13 cellular contexts compared by ENCODE assay signal in genomic region chr1:223715710-223716103, GRCh38. TPM values are rescaled to one million over a fixed set of nuclear protein-coding genes. Genes with fewer than 3 reads are reported as not detected.
DNase-seq lines count a peak whose midpoint lies in the region; ATAC-seq and TF ChIP-seq lines count a peak whose summit lies in the region.
"Had no signal": no experiment of that assay in that cellular context is flagged by ENCODE, and none has a peak within 500 bp of the region (broad histone marks: within the 10 kb centered on the region; RNA-seq: fewer than 3 reads in every experiment).

No MANE protein-coding gene starts in this region.

- peak overlapping the region; percentile 55 for H3K4me3 ChIP-seq in CD8-positive, alpha-beta memory T cell (ENCODE audit: low read length)
- peak overlapping the region; percentile 92 for H3K4me3 ChIP-seq in retinal pigment epithelial cell (ENCODE audit: low read length)

- no peaks in the 10 kb centered on the region for H3K9me3 ChIP-seq in CD8-positive, alpha-beta memory T cell (ENCODE audit: low read length)
- no peaks in the 10 kb centered on the region for H3K9me3 ChIP-seq in T-helper 17 cell (ENCODE audit: control insufficient read depth, low read length, poor library complexity, severe bottlenecking)

- in situ Hi-C loops in GM13977 (cut with MboI; ENCODE audit: low pct_unique_long_range_greater_than_20kb, low sequenced_read_pairs, unreplicated experiment): no loop called here

- peaks cover 76% of the 10 kb centered on the region for H3K4me1 ChIP-seq in CD8-positive, alpha-beta memory T cell (ENCODE audit: insufficient read depth, low read length)

- H3K27ac Mint-ChIP-seq in CD8-positive, alpha-beta memory T cell: peak overlapping the region; percentile 82 to 99 (median 94)
- H3K27ac Mint-ChIP-seq in T-helper 17 cell: peak overlapping the region; percentile 97

- H3K4me1 Mint-ChIP-seq in CD8-positive, alpha-beta memory T cell: peaks cover 80 to 90% (median 86%) of the 10 kb centered on the region in 3 donors
- peaks cover 68% of the 10 kb centered on the region for H3K4me1 Mint-ChIP-seq in T-helper 17 cell

- H3K27ac ChIP-seq in CD8-positive, alpha-beta memory T cell (ENCODE audit: low read depth, low read length): peak overlapping the region; percentile 72
- H3K27ac ChIP-seq in epithelial cell of prostate: peak overlapping the region; percentile 99

- H3K36me3 Mint-ChIP-seq in CD8-positive, alpha-beta memory T cell: peaks cover 2 to 49% (median 13%) of the 10 kb centered on the region in 3 donors
- H3K36me3 Mint-ChIP-seq in T-helper 17 cell (ENCODE audit: low read depth): peaks cover 17% of the 10 kb centered on the region

- peak overlapping the region; percentile 62 to 91 (median 84) for H3K4me3 Mint-ChIP-seq in CD8-positive, alpha-beta memory T cell
- peak overlapping the region; percentile 90 for H3K4me3 Mint-ChIP-seq in T-helper 17 cell

- no peaks in the 10 kb centered on the region for H3K27me3 Mint-ChIP-seq in CD8-positive, alpha-beta memory T cell
- no peaks in the 10 kb centered on the region for H3K27me3 Mint-ChIP-seq in T-helper 17 cell

- CTCF ChIA-PET in CD8-positive, alpha-beta memory T cell (lab: Charles Lee): interaction anchor here (1.1 to 6.5 kb wide), 4 partner anchors 15 to 34 kb away, joined by 3 to 94 read pairs (median 6); no protein-coding TSS in a partner anchor

- TF ChIP-seq CTCF in retinal pigment epithelial cell (conservative IDR thresholded peaks at IDR 0.05; ENCODE audit: low read depth, low read length): no peak
- no peak for TF ChIP-seq CTCF in GM13977 (IDR thresholded peaks at IDR 0.05; ENCODE audit: extremely low read depth, insufficient read depth, missing control alignments)

- peaks cover 27% of the 10 kb centered on the region for H3K36me3 ChIP-seq in CD8-positive, alpha-beta memory T cell (ENCODE audit: insufficient read depth, low read length)

- ATAC-seq in T-helper 17 cell (no peak), HG03565 (IDR thresholded peaks at IDR 0.05; ENCODE audit: unreplicated experiment) (no peak), GM21423 (IDR thresholded peaks at IDR 0.05; ENCODE audit: unreplicated experiment) (no peak)

- POLR2A ChIA-PET in CD8-positive, alpha-beta memory T cell (lab: Charles Lee): interaction anchor here (1.2 to 1.7 kb wide), 3 partner anchors 11 to 33 kb away, joined by 3 to 6 read pairs (median 6); no protein-coding TSS in a partner anchor

- no peaks in the 10 kb centered on the region for H3K9me3 Mint-ChIP-seq in CD8-positive, alpha-beta memory T cell

- DNase-seq in CD8-positive, alpha-beta memory T cell: no peak
- DNase-seq in T-helper 17 cell (no peak), epithelial cell of prostate (ENCODE audit: low read depth, low spot score) (no peak), retinal pigment epithelial cell (ENCODE audit: low read depth) (no peak), GM13977 (ENCODE audit: low spot score) (no peak), NCI-H748 (lab: John Stamatoyannopoulos, UW; ENCODE audit: unreplicated experiment) (no peak)
- DNase-seq: activated gamma-delta T cell, NCI-H1436, retina, SHP77 had no signal

- H3K27me3 ChIP-seq in CD8-positive, alpha-beta memory T cell (ENCODE audit: insufficient read depth, low read length, poor library complexity, severe bottlenecking): no peaks in the 10 kb centered on the region

RNA-seq across cellular contexts. Expression of gene CAPN2, which starts 3.4 kb away (rescaled TPM):
- 10 to 100 TPM; 79.8 to 82.9 TPM for total RNA-seq in CD8-positive, alpha-beta memory T cell
- 252 TPM for polyA plus RNA-seq in CD8-positive, alpha-beta memory T cell
- 100 to 1,000 TPM; 218 to 220 TPM for total RNA-seq in T-helper 17 cell

RNA-seq across cellular contexts. Expression of gene CAPN8, which starts 50.2 kb away (rescaled TPM):
- not detected for total RNA-seq in CD8-positive, alpha-beta memory T cell
- polyA plus RNA-seq in CD8-positive, alpha-beta memory T cell: not detected
- total RNA-seq in T-helper 17 cell: under 1 TPM; 0.60 to 0.91 TPM
- total RNA-seq: subcutaneous adipose tissue had no signal
